ENCODE assay signal across 8 cellular contexts in the genomic region with DNA sequence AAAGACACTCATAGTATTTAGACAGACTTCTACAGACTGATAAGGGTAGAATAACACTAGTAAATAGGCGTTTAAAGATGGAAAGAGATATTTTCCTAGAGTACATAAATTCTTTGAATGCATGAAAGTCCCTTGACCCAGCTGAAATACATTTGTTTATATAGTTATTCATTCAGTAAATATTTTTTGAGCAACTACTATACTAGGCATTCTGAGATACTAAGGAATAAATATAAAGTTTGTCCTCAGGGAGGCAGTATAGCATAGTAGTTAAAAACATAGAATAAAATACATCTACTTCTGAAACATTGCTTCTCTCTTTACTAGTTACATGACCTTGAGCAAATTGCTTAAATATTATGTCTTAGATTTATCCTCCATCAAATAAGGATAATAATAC. TPM values are rescaled to one million over a fixed set of nuclear protein-coding genes. Genes with fewer than 3 reads are reported as not detected.
A peak's percentile ranks its signal among the peaks of the same experiment; 100 is the strongest.
DNase-seq lines count a peak whose midpoint lies in the region; ATAC-seq lines count a peak whose summit lies in the region.

No MANE protein-coding gene starts in this region.

- peaks cover 8% of the 10 kb centered on the region for H3K27me3 Mint-ChIP-seq in activated T-cell treated with anti-CD3 and anti-CD28 coated beads, Interleukin-2, amount 50 U/mL, for 24 hours

- no peaks in the 10 kb centered on the region for H3K36me3 Mint-ChIP-seq in activated T-cell treated with anti-CD3 and anti-CD28 coated beads, Interleukin-2, amount 50 U/mL, for 24 hours (ENCODE audit: low read depth)

- intact Hi-C loops in sciatic nerve (cut with DNase I) = no loop called here

- H3K4me3 Mint-ChIP-seq in activated T-cell treated with anti-CD3 and anti-CD28 coated beads, Interleukin-2, amount 50 U/mL, for 24 hours = no peak overlapping the region

- H3K4me1 Mint-ChIP-seq in activated T-cell treated with anti-CD3 and anti-CD28 coated beads, Interleukin-2, amount 50 U/mL, for 24 hours (ENCODE audit: low read depth) = no peaks in the 10 kb centered on the region

- ATAC-seq in sciatic nerve = peak; percentile 39

- H3K27ac Mint-ChIP-seq in activated T-cell treated with anti-CD3 and anti-CD28 coated beads, Interleukin-2, amount 50 U/mL, for 24 hours = no peak overlapping the region

- H3K9me3 Mint-ChIP-seq in activated T-cell treated with anti-CD3 and anti-CD28 coated beads, Interleukin-2, amount 50 U/mL, for 24 hours = no peaks in the 10 kb centered on the region

- DNase-seq in NCI-H1105 treated with DMSO at 0.1 percent for 48 hours (lab: John Stamatoyannopoulos, UW) (peak; percentile 0), NCI-H1105 (lab: John Stamatoyannopoulos, UW) (no peak), LoVo (ENCODE audit: low spot score) (peak; percentile 1), dedifferentiated amniotic fluid mesenchymal stem cell (ENCODE audit: extremely low spot score) (peak; percentile 41), sciatic nerve (ENCODE audit: low spot score) (no peak), DMS79 treated with DMSO at 0.1 percent for 48 hours (lab: John Stamatoyannopoulos, UW) (no peak), 8988T (no peak)
- DNase-seq in activated T-cell treated with anti-CD3 and anti-CD28 coated beads, Interleukin-2, amount 50 U/mL, for 24 hours = no peak

RNA-seq across cellular contexts. Expression of a gene that starts 27.4 kb away (rescaled TPM):
- 9.5 TPM for total RNA-seq in sciatic nerve

RNA-seq across cellular contexts. Expression of a gene that starts 27.6 kb away (rescaled TPM):
- total RNA-seq in sciatic nerve = 124 TPM

Comparison
In these comparisons a context has a peak if more than half of its experiments do, and no peak if none do; other contexts are left out.
1. DNase-seq: peak in NCI-H1105 treated with DMSO at 0.1 percent for 48 hours (single experiment), LoVo (single experiment) and dedifferentiated amniotic fluid mesenchymal stem cell (single experiment); none in NCI-H1105 (single experiment), sciatic nerve (single experiment), DMS79 treated with DMSO at 0.1 percent for 48 hours (single experiment), 8988T (single experiment) and activated T-cell treated with anti-CD3 and anti-CD28 coated beads, Interleukin-2, amount 50 U/mL, for 24 hours (single experiment).